Comparison of ENCODE assay signal across 1 cellular context in genomic region chr6:4459032-4459431, GRCh38.
TF ChIP-seq lines count a peak whose summit lies in the region.

No MANE protein-coding gene starts in this region.

TF ChIP-seq in K562, 482 proteins besides CTCF, POLR2A, EP300 and RAD21 (continued from another document):
- TF ChIP-seq MGA (IDR thresholded peaks at IDR 0.05) (peak; percentile 76), GABPA (tag; conservative IDR thresholded peaks at IDR 0.05; ENCODE audit: low read depth) (peak; percentile 44), MAFK (IDR thresholded peaks at IDR 0.05; ENCODE audit: low read length) (peak; percentile 77), ZNF76 (CRISPR knock-in tag; IDR thresholded peaks at IDR 0.05; ENCODE audit: borderline replicate concordance) (no peak), NFIC (IDR thresholded peaks at IDR 0.05) (0 out of 2 replicates have a peak, but pooled peaks have one; percentile 26), SMAD4 (CRISPR knock-in tag; conservative IDR thresholded peaks at IDR 0.05) (peak; percentile 35; the same call in 1 of the 2 replicates), JUN (IDR thresholded peaks at IDR 0.05; ENCODE audit: borderline replicate concordance, low read depth, low read length) (peak; percentile 69), JUN (CRISPR knock-in tag; IDR thresholded peaks at IDR 0.05; ENCODE audit: borderline replicate concordance) (no peak), CBFA2T2 (conservative IDR thresholded peaks at IDR 0.05) (peak; percentile 68), RHOXF2B (CRISPR knock-in tag; conservative IDR thresholded peaks at IDR 0.05) (no peak), RFX1 (IDR thresholded peaks at IDR 0.05) (no peak), KDM1A (IDR thresholded peaks at IDR 0.05) (peak; percentile 16 to 32; a peak in 2 of 4 replicates), CEBPG (CRISPR knock-in tag; IDR thresholded peaks at IDR 0.05) (peak; percentile 92), CEBPG (tag; conservative IDR thresholded peaks at IDR 0.05 in 1 of 2, IDR thresholded peaks at IDR 0.05 in 1 of 2) (peak; percentile 93 to 96), FOSL1 (tag; conservative IDR thresholded peaks at IDR 0.05) (peak; percentile 96), KLF16 (IDR thresholded peaks at IDR 0.05) (peak; percentile 38; the same call in 1 of the 2 replicates)
